20 cellular contexts compared by ENCODE assay signal in the genomic region with DNA sequence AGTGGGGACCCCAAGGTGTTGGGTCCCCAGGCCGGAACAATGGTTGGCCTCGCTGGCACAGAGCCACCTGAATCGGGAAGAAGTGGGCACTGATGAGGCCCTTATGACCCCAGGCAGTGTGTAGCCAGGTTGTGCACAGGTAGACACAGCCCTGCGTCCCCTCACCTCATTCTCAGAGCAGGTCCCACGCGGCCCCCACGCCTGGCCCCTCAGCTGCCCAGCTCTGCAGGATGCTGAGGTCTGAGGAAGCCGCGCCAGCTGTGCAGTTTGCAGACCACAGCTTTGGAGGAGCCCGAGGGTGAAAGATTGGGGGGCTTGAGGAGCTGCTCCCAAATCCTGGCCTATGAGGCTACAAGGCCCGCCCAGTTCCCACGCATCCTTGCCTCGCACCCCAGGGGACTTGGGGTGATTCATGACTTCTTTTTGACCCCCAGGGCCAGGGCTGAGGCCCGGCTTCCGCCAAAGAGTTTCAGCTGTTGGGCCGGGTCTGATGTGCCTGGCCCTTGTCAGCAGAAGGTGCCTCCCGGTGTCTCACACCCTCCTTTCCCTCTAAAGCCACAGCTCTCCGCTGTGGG.
"Had no signal": no experiment of that assay in that cellular context is flagged by ENCODE, and none has a peak within 500 bp of the region (broad histone marks: within the 10 kb centered on the region; RNA-seq: fewer than 3 reads in every experiment).

No MANE protein-coding gene starts in this region.

- H3K4me1 ChIP-seq: neural progenitor cell, pancreas had no signal

- H3K27me3 Mint-ChIP-seq: activated CD4-positive, alpha-beta T cell treated with anti-CD3 and anti-CD28 coated beads, Interleukin-2, amount 10 ng/mL, durations not matched to agents 24 days and 14 days had no signal

- H3K4me3 ChIP-seq: adrenal gland, neural progenitor cell, pancreas, smooth muscle cell had no signal

- H3K4me1 Mint-ChIP-seq: activated CD4-positive, alpha-beta T cell treated with anti-CD3 and anti-CD28 coated beads, Interleukin-2, amount 10 ng/mL, durations not matched to agents 24 days and 14 days; activated T-helper 17 cell treated with anti-CD3 and anti-CD28 coated beads, Interleukin-2, amount 50 U/mL, for 72 hours; immature natural killer cell had no signal

- H3K27ac Mint-ChIP-seq: activated B cell treated with CpG ODN at 0.5 μM for 24 hours; activated CD4-positive, alpha-beta T cell treated with anti-CD3 and anti-CD28 coated beads, Interleukin-2, amount 10 ng/mL, durations not matched to agents 24 days and 14 days; activated T-helper 17 cell treated with anti-CD3 and anti-CD28 coated beads, Interleukin-2, amount 50 U/mL, for 72 hours; immature natural killer cell; neural progenitor cell had no signal

- H3K27ac ChIP-seq: adrenal gland, neural progenitor cell, pancreas had no signal

- ATAC-seq: activated T-helper 17 cell treated with anti-CD3 and anti-CD28 coated beads, Interleukin-2, amount 50 U/mL, for 72 hours; left colon; pancreas had no signal

- H3K27me3 ChIP-seq: adrenal gland, neural progenitor cell, pancreas had no signal

- H3K4me3 Mint-ChIP-seq: activated B cell treated with CpG ODN at 0.5 μM for 24 hours; activated CD4-positive, alpha-beta T cell treated with anti-CD3 and anti-CD28 coated beads, Interleukin-2, amount 10 ng/mL, durations not matched to agents 24 days and 14 days; activated T-helper 17 cell treated with anti-CD3 and anti-CD28 coated beads, Interleukin-2, amount 50 U/mL, for 72 hours; immature natural killer cell; neural progenitor cell had no signal

- H3K9me3 ChIP-seq: adrenal gland, pancreas had no signal

- H3K36me3 Mint-ChIP-seq: neural progenitor cell had no signal

- H3K36me3 ChIP-seq: adrenal gland, neural progenitor cell, pancreas had no signal

- DNase-seq: activated B cell treated with CpG ODN at 0.5 μM for 24 hours; activated CD4-positive, alpha-beta T cell treated with anti-CD3 and anti-CD28 coated beads, Interleukin-2, amount 10 ng/mL, durations not matched to agents 24 days and 14 days; activated naive CD4-positive, alpha-beta T cell treated with anti-CD3 and anti-CD28 coated beads, Interleukin-2, amount 50 U/mL, for 16 hours; activated T-cell treated with anti-CD3 and anti-CD28 coated beads for 4 hours; adrenal gland; central memory CD4-positive, alpha-beta T cell; dermis blood vessel endothelial cell; erythroblast; immature natural killer cell; mesenchymal stem cell; stimulated activated CD4-positive, alpha-beta T cell treated with anti-CD3 and anti-CD28 coated beads, Interleukin-1b, Interleukin-23, amount 100 ng/mL, for 48 hours; stimulated activated naive CD4-positive, alpha-beta T cell; substantia nigra; T-helper 2 cell; trophoblast cell had no signal

- H3K9me3 Mint-ChIP-seq: immature natural killer cell had no signal
